In genomic region chr2:237998530-237998929, GRCh38 we compare ENCODE assay signal across 8 cellular contexts. TPM values are rescaled to one million over a fixed set of nuclear protein-coding genes. Genes with fewer than 3 reads are reported as not detected.
DNase-seq lines count a peak whose midpoint lies in the region; ATAC-seq and TF ChIP-seq lines count a peak whose summit lies in the region.

No MANE protein-coding gene starts in this region.

- no peak overlapping the region for H2AFZ ChIP-seq in mammary epithelial cell (ENCODE audit: low read depth, low read length)

- no TSS peak for BruUV-seq in mammary epithelial cell (replicated peaks; lab: Mats Ljungman, UMichigan)

- H3K4me1 ChIP-seq in mammary epithelial cell (ENCODE audit: insufficient read depth, low read length) (no peaks in the 10 kb centered on the region), esophagus squamous epithelium (no peaks in the 10 kb centered on the region)

- peak; percentile 30 for DNase-seq in EH (ENCODE audit: low read depth)
- DNase-seq in mammary epithelial cell = peak; percentile 13
- no peak for DNase-seq in mesenteric fat pad (ENCODE audit: low spot score)
- DNase-seq in kidney glomerular epithelial cell (lab: John Stamatoyannopoulos, UW) = no peak
- no peak for DNase-seq in SIG-M5 (lab: John Stamatoyannopoulos, UW)
- DNase-seq in esophagus squamous epithelium (lab: John Stamatoyannopoulos, UW) = no peak

- CTCF ChIA-PET in mammary epithelial cell (lab: Charles Lee; ENCODE audit: low non-redundant PET) = no interaction called here

- TF ChIP-seq CTCF in mammary epithelial cell (conservative IDR thresholded peaks at IDR 0.05 in 1 of 2, IDR thresholded peaks at IDR 0.05 in 1 of 2; ENCODE audit: extremely low read depth in 1 of 2, insufficient read depth in 1 of 2, low read depth in 1 of 2, low read length in 2 of 2) (no peak), esophagus squamous epithelium (IDR thresholded peaks at IDR 0.05) (no peak)

- H3K27me3 ChIP-seq in mammary epithelial cell (ENCODE audit: insufficient read depth, low read length) (no peaks in the 10 kb centered on the region), esophagus squamous epithelium (no peaks in the 10 kb centered on the region)

- intact Hi-C loops in mammary epithelial cell (cut with micrococcal nuclease) (no loop called here), esophagus squamous epithelium (cut with DNase I) (no loop called here)

- 100% methylated on average over 4 of the region's 4 CpGs for WGBS in mammary epithelial cell (ENCODE audit: low coverage, missing lambda C conversion rate)
- 48 to 68% methylated on average over 4 of the region's 4 CpGs for WGBS in esophagus squamous epithelium, 2 donors

- no peak overlapping the region for H3K4me2 ChIP-seq in mammary epithelial cell (ENCODE audit: insufficient read depth, low read depth, low read length)

- dilution Hi-C loops in mammary epithelial cell (cut with HindIII; ENCODE audit: low sequenced_read_pairs) = no loop called here

- no peaks in the 10 kb centered on the region for H4K20me1 ChIP-seq in mammary epithelial cell (ENCODE audit: insufficient read depth, low read length)

- no peak overlapping the region for H3K27ac ChIP-seq in mammary epithelial cell (ENCODE audit: insufficient read depth, low read depth, low read length)
- H3K27ac ChIP-seq in esophagus squamous epithelium = no peak overlapping the region

- in situ Hi-C loops in mammary epithelial cell (cut with MboI; ENCODE audit: low sequenced_read_pairs in 2 of 2) = no loop called here

- ATAC-seq in GM21381 (IDR thresholded peaks at IDR 0.05; ENCODE audit: unreplicated experiment) = peak; percentile 92
- peak; percentile 86 for ATAC-seq in HG03520 (IDR thresholded peaks at IDR 0.05; ENCODE audit: unreplicated experiment)

- H3K9me3 ChIP-seq in mammary epithelial cell (replicated peaks; ENCODE audit: insufficient read depth, low read length) = no peaks in the 10 kb centered on the region
- H3K9me3 ChIP-seq in esophagus squamous epithelium = peaks cover 0 to 5% (median 0%) of the 10 kb centered on the region in 3 donors

- H3K36me3 ChIP-seq in mammary epithelial cell (ENCODE audit: insufficient read depth, low read length) (peaks cover 7% of the 10 kb centered on the region), esophagus squamous epithelium (peaks cover 0 to 28% (median 0%) of the 10 kb centered on the region in 3 donors)

- peaks cover 13% of the 10 kb centered on the region for H3K79me2 ChIP-seq in mammary epithelial cell (ENCODE audit: insufficient read depth, low read length)

- no peak overlapping the region for H3K9ac ChIP-seq in mammary epithelial cell (ENCODE audit: insufficient read depth, low read length)

- H3K4me3 ChIP-seq in mammary epithelial cell (replicated peaks in 1 of 3; ENCODE audit: insufficient read depth in 1 of 3, low read depth in 2 of 3, low read length in 3 of 3) (no peak overlapping the region), esophagus squamous epithelium (no peak overlapping the region)

- no peak for TF ChIP-seq POLR2A in esophagus squamous epithelium (IDR thresholded peaks at IDR 0.05)

RNA-seq across cellular contexts. Expression of gene UBE2F, which starts 31.7 kb away (rescaled TPM):
- total RNA-seq in mammary epithelial cell (10 to 100 TPM; 41.5 to 69.3 TPM), mesenteric fat pad (58.8 TPM), esophagus squamous epithelium (10 to 100 TPM; 54.9 to 84.7 (median 64.8) TPM)
- polyA plus RNA-seq in mammary epithelial cell = 84.4 TPM
- 30.8 TPM for polyA minus RNA-seq in mammary epithelial cell

Comparison
In these comparisons a context has a peak if more than half of its experiments do, and no peak if none do; other contexts are left out.
1. DNase-seq: peak in EH (single experiment) and mammary epithelial cell (single experiment); none in mesenteric fat pad (single experiment), kidney glomerular epithelial cell (single experiment), SIG-M5 (single experiment) and esophagus squamous epithelium (single experiment).